ENCODE assay signal across 9 cellular contexts in genomic region chr5:119063579-119064379, GRCh38. TPM values are rescaled to one million over a fixed set of nuclear protein-coding genes. Genes with fewer than 3 reads are reported as not detected.
DNase-seq lines count a peak whose midpoint lies in the region; ATAC-seq and TF ChIP-seq lines count a peak whose summit lies in the region.
"Had no signal": no experiment of that assay in that cellular context is flagged by ENCODE, and none has a peak within 500 bp of the region (broad histone marks: within the 10 kb centered on the region; RNA-seq: fewer than 3 reads in every experiment).

No MANE protein-coding gene starts in this region.

- H3K4me3 ChIP-seq in aorta (ENCODE audit: low read length in 2 of 2) = no peak overlapping the region

- DNase-seq in NOMO-1 treated with dmso at 0.1 percent for 144 hours (lab: John Stamatoyannopoulos, UW; ENCODE audit: unreplicated experiment) (peak; percentile 55), foreskin keratinocyte (peak in 1 of 2 donors; percentile 2), activated gamma-delta T cell (lab: John Stamatoyannopoulos, UW) (no peak), aorta (no peak), NCI-H446 (lab: John Stamatoyannopoulos, UW) (no peak)
- no peak for DNase-seq in activated CD4-positive, alpha-beta T cell treated with anti-CD3 and anti-CD28 coated beads for 4 hours

- ATAC-seq in GM18861 (IDR thresholded peaks at IDR 0.05; ENCODE audit: unreplicated experiment) = peak; percentile 75
- peak; percentile 84 for ATAC-seq in HG02588 (IDR thresholded peaks at IDR 0.05; ENCODE audit: unreplicated experiment)
- peak; percentile 50 for ATAC-seq in foreskin keratinocyte
- no peak for ATAC-seq in aorta (ENCODE audit: low FRiP score)

- H3K4me1 ChIP-seq in foreskin keratinocyte (no peaks in the 10 kb centered on the region), aorta (ENCODE audit: control insufficient read depth in 1 of 2, insufficient read depth in 2 of 2, low read length in 2 of 2) (no peaks in the 10 kb centered on the region)

- no peaks in the 10 kb centered on the region for H3K36me3 ChIP-seq in aorta (ENCODE audit: control insufficient read depth in 1 of 2, insufficient read depth in 2 of 2, low read length in 1 of 2)

- no peaks in the 10 kb centered on the region for H3K27me3 ChIP-seq in foreskin keratinocyte
- no peaks in the 10 kb centered on the region for H3K27me3 ChIP-seq in aorta (ENCODE audit: control insufficient read depth in 1 of 2, insufficient read depth in 2 of 2, low read length in 1 of 2)

- WGBS in aorta, 2 donors = 48 to 49% methylated on average over 5 of the region's 5 CpGs

- intact Hi-C loops in aorta (cut with DNase I) = no loop called here

- H3K9me3 ChIP-seq in aorta (ENCODE audit: control insufficient read depth, low read length) = no peaks in the 10 kb centered on the region

- H3K27ac ChIP-seq in foreskin keratinocyte (no peak overlapping the region), aorta (ENCODE audit: low read depth in 1 of 2, low read length in 2 of 2) (no peak overlapping the region)
- H3K27ac ChIP-seq: KMS-11 had no signal

- no peak for TF ChIP-seq CTCF in foreskin keratinocyte (conservative IDR thresholded peaks at IDR 0.05)

RNA-seq across cellular contexts. Expression of gene DMXL1, which starts 7.1 kb away (rescaled TPM):
- total RNA-seq in foreskin keratinocyte = 9.2 and 9.4 TPM in 2 replicates
- polyA plus RNA-seq in foreskin keratinocyte = 3.0 TPM in 2 replicates
- total RNA-seq in aorta = 10 to 100 TPM; 50.8 to 69.7 TPM
- polyA plus RNA-seq in aorta = 10 to 100 TPM; 10.5 to 17.8 TPM
